26 cellular contexts compared by ENCODE assay signal in genomic region chr10:19968745-19969144, GRCh38.
"Had no signal": no experiment of that assay in that cellular context is flagged by ENCODE, and none has a peak within 500 bp of the region (broad histone marks: within the 10 kb centered on the region; RNA-seq: fewer than 3 reads in every experiment).

No MANE protein-coding gene starts in this region.

- DNase-seq: dorsolateral prefrontal cortex; effector CD4-positive, alpha-beta T cell; foreskin melanocyte; head of caudate nucleus; mucosa of descending colon; naive B cell; stimulated activated CD4-positive, alpha-beta T cell treated with anti-CD3 and anti-CD28 coated beads, Interleukin-12 subunit alpha, Interleukin-12 subunit beta, amount 100 ng/mL, for 4 hours; stimulated activated CD4-positive, alpha-beta T cell treated with anti-CD3 and anti-CD28 coated beads, Interleukin-1b, Interleukin-23, amount 100 ng/mL, for 48 hours; stimulated activated CD4-positive, alpha-beta T cell treated with anti-CD3 and anti-CD28 coated beads, Interleukin-4, amount 100 ng/mL, for 1 hour; stimulated activated CD8-positive, alpha-beta memory T cell treated with anti-CD3 and anti-CD28 coated beads, Interleukin-4, amount 100 ng/mL, for 48 hours; stimulated activated naive CD4-positive, alpha-beta T cell treated with Interleukin-2 at 50 U/mL for 16 hours; stomach; thyroid gland; trophoblast cell had no signal

- H3K4me1 Mint-ChIP-seq: memory B cell, naive B cell had no signal

- H3K4me3 Mint-ChIP-seq: memory B cell; mesothelial cell of epicardium; naive B cell; natural killer cell treated with Interleukin-12 subunit alpha and Interleukin-12 subunit beta and Interleukin-15 and Interleukin-18, amount 100 ng/mL, for 72 hours; neural progenitor cell had no signal

- H2AFZ ChIP-seq: neural progenitor cell, parathyroid adenoma had no signal

- ATAC-seq: left lobe of liver; mucosa of descending colon; natural killer cell treated with Interleukin-12 subunit alpha and Interleukin-12 subunit beta and Interleukin-15 and Interleukin-18, amount 100 ng/mL, for 72 hours; sciatic nerve had no signal

- H3K4me2 ChIP-seq: smooth muscle cell had no signal

- H3K36me3 ChIP-seq: neural progenitor cell, prostate gland, right atrium auricular region, stomach, thyroid gland, vagina had no signal

- H3K4me3 ChIP-seq: dorsolateral prefrontal cortex, lung, mucosa of descending colon, neural progenitor cell, prostate gland, right atrium auricular region, smooth muscle cell, stomach, thyroid gland, vagina had no signal

- H3K9ac ChIP-seq: neural progenitor cell, parathyroid adenoma had no signal

- H3K27me3 ChIP-seq: dorsolateral prefrontal cortex, neural progenitor cell, right atrium auricular region, stomach, thyroid gland, vagina had no signal

- H3K4me1 ChIP-seq: prostate gland, stomach had no signal

- H3K27me3 Mint-ChIP-seq: memory B cell, naive B cell had no signal

- H3K27ac ChIP-seq: parathyroid adenoma, prostate gland, right atrium auricular region, stomach, thyroid gland, vagina had no signal

- H3K27ac Mint-ChIP-seq: memory B cell; mesothelial cell of epicardium; naive B cell; natural killer cell treated with Interleukin-12 subunit alpha and Interleukin-12 subunit beta and Interleukin-15 and Interleukin-18, amount 100 ng/mL, for 72 hours had no signal

- H3K36me3 Mint-ChIP-seq: memory B cell; mesothelial cell of epicardium; naive B cell; natural killer cell treated with Interleukin-12 subunit alpha and Interleukin-12 subunit beta and Interleukin-15 and Interleukin-18, amount 100 ng/mL, for 72 hours had no signal

- H3K9me3 Mint-ChIP-seq: mesothelial cell of epicardium; natural killer cell treated with Interleukin-12 subunit alpha and Interleukin-12 subunit beta and Interleukin-15 and Interleukin-18, amount 100 ng/mL, for 72 hours; neural progenitor cell had no signal

- H3K9me3 ChIP-seq: mucosa of descending colon, prostate gland, right atrium auricular region, stomach, thyroid gland, vagina had no signal
